8 cellular contexts compared by ENCODE assay signal in genomic region chr19:47229674-47230121, GRCh38. TPM values are rescaled to one million over a fixed set of nuclear protein-coding genes. Genes with fewer than 3 reads are reported as not detected.
DNase-seq lines count a peak whose midpoint lies in the region; ATAC-seq and TF ChIP-seq lines count a peak whose summit lies in the region.

No MANE protein-coding gene starts in this region.

- no peaks in the 10 kb centered on the region for H3K9me3 ChIP-seq in stomach

- peaks cover 0 to 4% (median 0%) of the 10 kb centered on the region in 4 donors for H3K36me3 ChIP-seq in stomach

- peak overlapping the region; percentile 96 to 100 (median 99) for H3K27ac ChIP-seq in stomach

- no peak for TF ChIP-seq EP300 in stomach (IDR thresholded peaks at IDR 0.05)

- no peaks in the 10 kb centered on the region for H3K27me3 ChIP-seq in stomach

- TF ChIP-seq CTCF in foreskin fibroblast (IDR thresholded peaks at IDR 0.05; ENCODE audit: low read depth, low read length) (no peak), stomach (IDR thresholded peaks at IDR 0.05) (no peak)

- peak; percentile 49 for DNase-seq in NCI-H82 (lab: John Stamatoyannopoulos, UW)
- no peak for DNase-seq in NCI-H82 treated with DMSO at 0.1 percent for 48 hours (lab: John Stamatoyannopoulos, UW; ENCODE audit: unreplicated experiment)
- DNase-seq in RPMI8226: peak; percentile 32
- DNase-seq in foreskin fibroblast: peak in 1 of 2 donors; percentile 31
- DNase-seq in stomach: no peak
- DNase-seq in activated naive CD4-positive, alpha-beta T cell treated with anti-CD3 and anti-CD28 coated beads, Interleukin-2, amount 50 U/mL, for 16 hours: no peak
- DNase-seq in stimulated activated naive CD8-positive, alpha-beta T cell treated with anti-CD3 and anti-CD28 coated beads, Interleukin-15, Interleukin-2, amounts not matched to agents 100 U/mL and 50 U/mL, for 24 hours: no peak
- no peak for DNase-seq in SW 1271 (lab: John Stamatoyannopoulos, UW)

- ATAC-seq in stimulated activated naive CD8-positive, alpha-beta T cell treated with anti-CD3 and anti-CD28 coated beads, Interleukin-15, Interleukin-2, amounts not matched to agents 100 U/mL and 50 U/mL, for 24 hours: no peak

- peaks cover 60 to 74% (median 63%) of the 10 kb centered on the region in 4 donors for H3K4me1 ChIP-seq in stomach

- H3K4me3 ChIP-seq in foreskin fibroblast (ENCODE audit: low read depth in 1 of 2, low read length in 2 of 2) (peak overlapping the region; percentile 87 to 96), stomach (peak overlapping the region; percentile 74 to 99 (median 97))

- TF ChIP-seq POLR2A in stomach (IDR thresholded peaks at IDR 0.05): no peak

- intact Hi-C loops in stomach (cut with DNase I; ENCODE audit: low total_unique reads): no loop called here

- WGBS in stomach, 5 donors: 3 to 7% (median 6%) methylated on average over 11 of the region's 11 CpGs

RNA-seq across cellular contexts. Expression of gene BBC3, which starts 1.3 kb away (rescaled TPM):
- total RNA-seq in stomach: 10 to 100 TPM in 4 of 5 donors, 1 to 10 TPM in 1; 2.9 to 69.2 (median 17.0) TPM
- polyA plus RNA-seq in stomach: 1 to 10 TPM; 6.0 to 9.8 (median 8.7) TPM

RNA-seq across cellular contexts. Expression of gene CCDC9, which starts 26.6 kb away (rescaled TPM):
- total RNA-seq in stomach: 10 to 100 TPM; 16.1 to 62.4 (median 21.7) TPM
- 10 to 100 TPM; 14.3 to 35.1 (median 20.9) TPM for polyA plus RNA-seq in stomach

RNA-seq across cellular contexts. Expression of gene INAFM1, which starts 45.0 kb away (rescaled TPM):
- 1 to 10 TPM in 4 of 5 donors, not detected in 1; 1.8 to 7.7 (median 4.5) TPM for total RNA-seq in stomach
- 10 to 100 TPM; 14.1 to 48.0 (median 18.7) TPM for polyA plus RNA-seq in stomach

Comparison
In these comparisons a context has a peak if more than half of its experiments do, and no peak if none do; other contexts are left out.
1. DNase-seq: peak in NCI-H82 (single experiment) and RPMI8226 (single experiment); none in NCI-H82 treated with DMSO at 0.1 percent for 48 hours (single experiment), stomach (single experiment), activated naive CD4-positive, alpha-beta T cell treated with anti-CD3 and anti-CD28 coated beads, Interleukin-2, amount 50 U/mL, for 16 hours (single experiment), stimulated activated naive CD8-positive, alpha-beta T cell treated with anti-CD3 and anti-CD28 coated beads, Interleukin-15, Interleukin-2, amounts not matched to agents 100 U/mL and 50 U/mL, for 24 hours (single experiment) and SW 1271 (0 of 2).